ENCODE assay signal across 2 cellular contexts in the genomic region with DNA sequence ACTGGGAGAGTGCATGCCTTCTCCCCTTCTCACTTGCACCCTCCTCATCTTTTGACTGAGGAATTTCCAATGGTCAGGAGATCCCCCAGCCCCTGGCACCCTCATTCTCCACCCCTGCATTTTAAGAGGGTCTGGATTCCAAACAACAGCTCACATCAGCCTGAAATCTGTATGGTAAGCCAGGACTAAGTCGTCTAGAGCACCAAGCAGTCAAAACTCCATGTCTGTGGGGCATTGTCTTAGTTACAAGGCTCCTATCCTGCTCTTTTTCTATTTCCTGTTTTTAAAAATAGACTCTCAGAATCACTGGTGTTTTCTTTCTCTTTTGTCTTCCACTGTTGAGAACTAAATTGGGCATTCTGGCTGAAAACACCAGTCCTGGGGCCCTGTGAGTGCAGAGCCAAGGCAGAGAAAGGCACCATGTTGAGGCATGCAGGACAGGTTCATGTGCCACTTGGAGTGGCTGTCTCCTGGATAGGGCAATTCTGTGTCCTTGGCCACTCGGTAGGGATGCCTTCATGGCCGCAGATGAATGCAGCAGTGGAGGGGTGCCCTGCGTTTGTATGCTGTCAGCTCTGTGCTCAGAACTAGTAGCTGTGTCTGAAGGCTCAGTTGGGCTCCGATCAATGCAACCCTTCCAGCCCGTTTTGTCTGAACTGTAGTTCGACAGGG.
TF ChIP-seq lines count a peak whose summit lies in the region.

No MANE protein-coding gene starts in this region.

TF ChIP-seq in IMR-90, 13 proteins besides CTCF, POLR2A, EP300 and RAD21:
- TF ChIP-seq BHLHE40 (IDR thresholded peaks at IDR 0.05; ENCODE audit: low read depth, low read length) (no peak), MXI1 (IDR thresholded peaks at IDR 0.05; ENCODE audit: borderline replicate concordance, low read depth, low read length) (no peak), FOS (IDR thresholded peaks at IDR 0.05; ENCODE audit: low read depth, low read length) (no peak), SMC3 (IDR thresholded peaks at IDR 0.05; ENCODE audit: low read depth, low read length) (no peak), MAFK (IDR thresholded peaks at IDR 0.05; ENCODE audit: low read depth, low read length) (no peak), CHD1 (IDR thresholded peaks at IDR 0.05; ENCODE audit: low read depth, low read length) (no peak), NFE2L2 (IDR thresholded peaks at IDR 0.05; ENCODE audit: low read depth, low read length) (no peak), RFX5 (IDR thresholded peaks at IDR 0.05; ENCODE audit: low read depth, low read length) (no peak), MAZ (IDR thresholded peaks at IDR 0.05; ENCODE audit: borderline replicate concordance, low read depth, low read length) (no peak), CEBPB (IDR thresholded peaks at IDR 0.05; ENCODE audit: low read depth, low read length) (no peak), RCOR1 (IDR thresholded peaks at IDR 0.05; ENCODE audit: insufficient replicate concordance, low read length) (no peak)
- TF ChIP-seq, protein P1, sequence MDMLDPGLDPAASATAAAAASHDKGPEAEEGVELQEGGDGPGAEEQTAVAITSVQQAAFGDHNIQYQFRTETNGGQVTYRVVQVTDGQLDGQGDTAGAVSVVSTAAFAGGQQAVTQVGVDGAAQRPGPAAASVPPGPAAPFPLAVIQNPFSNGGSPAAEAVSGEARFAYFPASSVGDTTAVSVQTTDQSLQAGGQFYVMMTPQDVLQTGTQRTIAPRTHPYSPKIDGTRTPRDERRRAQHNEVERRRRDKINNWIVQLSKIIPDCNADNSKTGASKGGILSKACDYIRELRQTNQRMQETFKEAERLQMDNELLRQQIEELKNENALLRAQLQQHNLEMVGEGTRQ (IDR thresholded peaks at IDR 0.05; ENCODE audit: low read depth, low read length) = no peak
- TF ChIP-seq, protein P2, sequence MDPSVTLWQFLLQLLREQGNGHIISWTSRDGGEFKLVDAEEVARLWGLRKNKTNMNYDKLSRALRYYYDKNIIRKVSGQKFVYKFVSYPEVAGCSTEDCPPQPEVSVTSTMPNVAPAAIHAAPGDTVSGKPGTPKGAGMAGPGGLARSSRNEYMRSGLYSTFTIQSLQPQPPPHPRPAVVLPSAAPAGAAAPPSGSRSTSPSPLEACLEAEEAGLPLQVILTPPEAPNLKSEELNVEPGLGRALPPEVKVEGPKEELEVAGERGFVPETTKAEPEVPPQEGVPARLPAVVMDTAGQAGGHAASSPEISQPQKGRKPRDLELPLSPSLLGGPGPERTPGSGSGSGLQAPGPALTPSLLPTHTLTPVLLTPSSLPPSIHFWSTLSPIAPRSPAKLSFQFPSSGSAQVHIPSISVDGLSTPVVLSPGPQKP (IDR thresholded peaks at IDR 0.05; ENCODE audit: borderline replicate concordance, low read depth, low read length) = no peak

TF ChIP-seq in GM12878, 131 proteins besides CTCF, POLR2A, EP300 and RAD21:
- TF ChIP-seq EZH2 (IDR thresholded peaks at IDR 0.05; ENCODE audit: borderline replicate concordance, control insufficient read depth, low read depth, low read length) (no peak), MEF2A (IDR thresholded peaks at IDR 0.05; ENCODE audit: insufficient read depth, low read depth, low read length) (0 out of 2 replicates have a peak, but pooled peaks have one; percentile 9), SPI1 (IDR thresholded peaks at IDR 0.05; ENCODE audit: borderline replicate concordance, insufficient read depth, low read depth, low read length) (0 out of 2 replicates have a peak, but pooled peaks have one; percentile 7), HDAC2 (IDR thresholded peaks at IDR 0.05) (no peak), IKZF1 (conservative IDR thresholded peaks at IDR 0.05) (no peak)
- TF ChIP-seq, protein P3, sequence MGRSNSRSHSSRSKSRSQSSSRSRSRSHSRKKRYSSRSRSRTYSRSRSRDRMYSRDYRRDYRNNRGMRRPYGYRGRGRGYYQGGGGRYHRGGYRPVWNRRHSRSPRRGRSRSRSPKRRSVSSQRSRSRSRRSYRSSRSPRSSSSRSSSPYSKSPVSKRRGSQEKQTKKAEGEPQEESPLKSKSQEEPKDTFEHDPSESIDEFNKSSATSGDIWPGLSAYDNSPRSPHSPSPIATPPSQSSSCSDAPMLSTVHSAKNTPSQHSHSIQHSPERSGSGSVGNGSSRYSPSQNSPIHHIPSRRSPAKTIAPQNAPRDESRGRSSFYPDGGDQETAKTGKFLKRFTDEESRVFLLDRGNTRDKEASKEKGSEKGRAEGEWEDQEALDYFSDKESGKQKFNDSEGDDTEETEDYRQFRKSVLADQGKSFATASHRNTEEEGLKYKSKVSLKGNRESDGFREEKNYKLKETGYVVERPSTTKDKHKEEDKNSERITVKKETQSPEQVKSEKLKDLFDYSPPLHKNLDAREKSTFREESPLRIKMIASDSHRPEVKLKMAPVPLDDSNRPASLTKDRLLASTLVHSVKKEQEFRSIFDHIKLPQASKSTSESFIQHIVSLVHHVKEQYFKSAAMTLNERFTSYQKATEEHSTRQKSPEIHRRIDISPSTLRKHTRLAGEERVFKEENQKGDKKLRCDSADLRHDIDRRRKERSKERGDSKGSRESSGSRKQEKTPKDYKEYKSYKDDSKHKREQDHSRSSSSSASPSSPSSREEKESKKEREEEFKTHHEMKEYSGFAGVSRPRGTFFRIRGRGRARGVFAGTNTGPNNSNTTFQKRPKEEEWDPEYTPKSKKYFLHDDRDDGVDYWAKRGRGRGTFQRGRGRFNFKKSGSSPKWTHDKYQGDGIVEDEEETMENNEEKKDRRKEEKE (IDR thresholded peaks at IDR 0.05) = no peak
TF ChIP-seq in GM12878: peak in this region for 2.
